ENCODE assay signal across 8 cellular contexts in the genomic region with DNA sequence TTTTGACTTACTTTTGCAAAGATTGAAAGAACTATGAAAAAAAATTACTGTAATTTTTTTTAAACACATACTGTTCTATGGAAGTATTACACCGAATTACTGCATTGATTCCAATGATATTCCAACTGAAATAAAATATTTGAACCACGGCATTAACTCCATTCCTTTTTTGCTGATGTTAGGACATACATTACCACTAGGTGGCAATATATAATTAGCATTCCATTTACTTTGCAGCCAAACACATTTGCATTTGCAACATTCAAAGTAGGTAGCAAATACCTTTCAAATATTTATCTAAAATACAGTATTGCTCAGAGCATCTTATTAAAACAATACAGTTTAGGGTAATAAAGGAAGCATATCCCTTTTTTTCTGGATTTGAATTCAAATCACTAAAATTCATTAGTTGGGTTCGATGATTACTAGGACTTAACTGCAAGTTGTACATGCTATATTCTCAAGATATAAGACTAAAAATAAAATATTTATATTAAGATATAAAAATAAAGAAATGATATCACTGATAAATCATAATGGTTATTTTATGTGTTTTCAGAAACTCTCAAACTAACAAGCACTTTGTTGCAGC. TPM values are rescaled to one million over a fixed set of nuclear protein-coding genes. Genes with fewer than 3 reads are reported as not detected.
DNase-seq lines count a peak whose midpoint lies in the region; ATAC-seq and TF ChIP-seq lines count a peak whose summit lies in the region.

No MANE protein-coding gene starts in this region.

- H3K27me3 ChIP-seq in OCI-LY3 (ENCODE audit: low read depth, low read length): no peaks in the 10 kb centered on the region
- H3K27me3 ChIP-seq in esophagus squamous epithelium: no peaks in the 10 kb centered on the region

- DNase-seq in DMS 273 (lab: John Stamatoyannopoulos, UW; ENCODE audit: unreplicated experiment): peak; percentile 44
- no peak for DNase-seq in DMS 273 treated with DMSO at 0.1 percent for 48 hours (lab: John Stamatoyannopoulos, UW)
- no peak for DNase-seq in esophagus squamous epithelium (lab: John Stamatoyannopoulos, UW)
- DNase-seq in retinal pigment epithelial cell (ENCODE audit: low read depth): no peak

- H3K4me1 ChIP-seq in OCI-LY3 (ENCODE audit: low read length) (no peaks in the 10 kb centered on the region), esophagus squamous epithelium (no peaks in the 10 kb centered on the region)

- ATAC-seq in HG02885 (IDR thresholded peaks at IDR 0.05; ENCODE audit: poor library complexity, unreplicated experiment) (peak; percentile 79), HG03108 (IDR thresholded peaks at IDR 0.05; ENCODE audit: unreplicated experiment) (no peak)
- no peak for ATAC-seq in activated CD4-positive, CD25-positive, alpha-beta regulatory T cell treated with anti-CD3 and anti-CD28 coated beads, Interleukin-2, amount 50 U/mL, for 24 hours

- H3K4me3 ChIP-seq in OCI-LY3 (ENCODE audit: low read length) (no peak overlapping the region), esophagus squamous epithelium (no peak overlapping the region), retinal pigment epithelial cell (ENCODE audit: low read length) (no peak overlapping the region)

- H3K27ac ChIP-seq in OCI-LY3 (ENCODE audit: low read length): no peak overlapping the region
- H3K27ac ChIP-seq in esophagus squamous epithelium: no peak overlapping the region

- 42% methylated on average over 3 of the region's 3 CpGs for WGBS in esophagus squamous epithelium, 2 donors

- intact Hi-C loops in esophagus squamous epithelium (cut with DNase I): no loop called here

- H3K9ac ChIP-seq in OCI-LY3 (ENCODE audit: low read length): no peak overlapping the region

- no peaks in the 10 kb centered on the region for H3K9me3 ChIP-seq in OCI-LY3 (ENCODE audit: insufficient read depth, low read length)
- peaks cover 0 to 14% (median 0%) of the 10 kb centered on the region in 3 donors for H3K9me3 ChIP-seq in esophagus squamous epithelium

- no peak overlapping the region for H3K4me2 ChIP-seq in OCI-LY3 (ENCODE audit: low read length)

- peak; percentile 75 for TF ChIP-seq CTCF in OCI-LY3 (IDR thresholded peaks at IDR 0.05; ENCODE audit: low read depth, low read length)
- TF ChIP-seq CTCF in esophagus squamous epithelium (IDR thresholded peaks at IDR 0.05): peak; percentile 35 to 67 (median 52)
- peak; percentile 70 for TF ChIP-seq CTCF in retinal pigment epithelial cell (conservative IDR thresholded peaks at IDR 0.05; ENCODE audit: low read depth, low read length)

- TF ChIP-seq POLR2A in esophagus squamous epithelium (IDR thresholded peaks at IDR 0.05): no peak

- peaks cover 13% of the 10 kb centered on the region for H3K36me3 ChIP-seq in OCI-LY3 (replicated peaks; ENCODE audit: low read depth, low read length)
- peaks cover 0 to 46% (median 0%) of the 10 kb centered on the region in 3 donors for H3K36me3 ChIP-seq in esophagus squamous epithelium

- H3K79me2 ChIP-seq in OCI-LY3 (ENCODE audit: low read length): no peaks in the 10 kb centered on the region

- no peak overlapping the region for H2AFZ ChIP-seq in OCI-LY3 (ENCODE audit: low read depth, low read length)

- H4K20me1 ChIP-seq in OCI-LY3 (ENCODE audit: insufficient read depth, low read length): no peaks in the 10 kb centered on the region

RNA-seq across cellular contexts. Expression of a gene that starts 31.3 kb away (rescaled TPM):
- total RNA-seq in esophagus squamous epithelium: 10 to 100 TPM; 15.4 to 28.9 (median 24.5) TPM
